ENCODE assay signal across 1 cellular context in genomic region chr20:22584922-22585785, GRCh38.
TF ChIP-seq lines count a peak whose summit lies in the region.

No MANE protein-coding gene starts in this region.

TF ChIP-seq in HepG2, 621 proteins besides CTCF, POLR2A, EP300 and RAD21 (continued from another document and continues in another):
- TF ChIP-seq POGK (CRISPR knock-in tag; conservative IDR thresholded peaks at IDR 0.05) (peak; percentile 97), MZF1 (CRISPR knock-in tag; IDR thresholded peaks at IDR 0.05; ENCODE audit: borderline replicate concordance) (no peak), ZKSCAN1 (IDR thresholded peaks at IDR 0.05; ENCODE audit: low read length) (0 out of 2 replicates have a peak, but pooled peaks have one; percentile 18), SMYD3 (CRISPR knock-in tag; IDR thresholded peaks at IDR 0.05) (no peak; the same call in 1 of the 2 replicates), ZNF547 (CRISPR knock-in tag; IDR thresholded peaks at IDR 0.05) (peak; percentile 75; the same call in 1 of the 2 replicates), CBX5 (CRISPR knock-in tag; IDR thresholded peaks at IDR 0.05; ENCODE audit: borderline replicate concordance) (peak; percentile 80; the same call in 1 of the 2 replicates), ZNF234 (CRISPR knock-in tag; conservative IDR thresholded peaks at IDR 0.05) (peak; percentile 73; the same call in 1 of the 2 replicates), HOXA9 (CRISPR knock-in tag; IDR thresholded peaks at IDR 0.05; ENCODE audit: borderline replicate concordance) (no peak), GRHL1 (CRISPR knock-in tag; conservative IDR thresholded peaks at IDR 0.05) (no peak), ZNF205 (CRISPR knock-in tag; IDR thresholded peaks at IDR 0.05) (peak; percentile 54; the same call in 1 of the 2 replicates), RFXAP (CRISPR knock-in tag; IDR thresholded peaks at IDR 0.05; ENCODE audit: borderline replicate concordance) (peak; percentile 68; the same call in 1 of the 2 replicates), MTF1 (CRISPR knock-in tag; IDR thresholded peaks at IDR 0.05) (no peak), TMF1 (CRISPR knock-in tag; IDR thresholded peaks at IDR 0.05; ENCODE audit: low read depth) (no peak), NR3C1 (CRISPR knock-in tag; IDR thresholded peaks at IDR 0.05) (no peak), TBX2 (CRISPR knock-in tag; IDR thresholded peaks at IDR 0.05; ENCODE audit: borderline replicate concordance) (peak; percentile 87), ZNF850 (CRISPR knock-in tag; conservative IDR thresholded peaks at IDR 0.05) (0 out of 2 replicates have a peak, but pooled peaks have one; percentile 61), NFKB2 (CRISPR knock-in tag; IDR thresholded peaks at IDR 0.05; ENCODE audit: borderline replicate concordance) (peak; percentile 40; the same call in 1 of the 2 replicates), GABPA (IDR thresholded peaks at IDR 0.05; ENCODE audit: low read depth, low read length) (no peak), GABPA (CRISPR knock-in tag; IDR thresholded peaks at IDR 0.05; ENCODE audit: low read depth) (no peak), ZNF484 (CRISPR knock-in tag; IDR thresholded peaks at IDR 0.05; ENCODE audit: borderline replicate concordance, low read depth) (no peak), ZBTB7A (CRISPR knock-in tag; IDR thresholded peaks at IDR 0.05) (no peak), ZNF160 (CRISPR knock-in tag; IDR thresholded peaks at IDR 0.05) (no peak; the same call in 1 of the 2 replicates), EHMT2 (IDR thresholded peaks at IDR 0.05; ENCODE audit: borderline replicate concordance, low read depth, low read length) (0 out of 2 replicates have a peak, but pooled peaks have one; percentile 56), HNRNPK (IDR thresholded peaks at IDR 0.05; ENCODE audit: low read depth, low read length, poor library complexity, severe bottlenecking) (no peak), ELF4 (CRISPR knock-in tag; IDR thresholded peaks at IDR 0.05; ENCODE audit: borderline replicate concordance) (no peak; the same call in 1 of the 2 replicates), DBP (CRISPR knock-in tag; IDR thresholded peaks at IDR 0.05; ENCODE audit: not compliant biosample characterization) (peak; percentile 39), ETV6 (CRISPR knock-in tag; conservative IDR thresholded peaks at IDR 0.05) (no peak), ZNF326 (CRISPR knock-in tag; IDR thresholded peaks at IDR 0.05; ENCODE audit: borderline replicate concordance) (no peak), SETDB1 (CRISPR knock-in tag; IDR thresholded peaks at IDR 0.05; ENCODE audit: borderline replicate concordance) (no peak), ZNF841 (CRISPR knock-in tag; IDR thresholded peaks at IDR 0.05; ENCODE audit: borderline replicate concordance) (no peak), NFRKB (IDR thresholded peaks at IDR 0.05) (no peak), SP5 (CRISPR knock-in tag; IDR thresholded peaks at IDR 0.05; ENCODE audit: borderline replicate concordance, low read depth) (peak; percentile 66), CC2D1A (CRISPR knock-in tag; IDR thresholded peaks at IDR 0.05) (no peak), NR1H2 (CRISPR knock-in tag; IDR thresholded peaks at IDR 0.05; ENCODE audit: borderline replicate concordance, low read depth) (0 out of 2 replicates have a peak, but pooled peaks have one; percentile 56), SNAPC5 (CRISPR knock-in tag; IDR thresholded peaks at IDR 0.05; ENCODE audit: borderline replicate concordance) (0 out of 2 replicates have a peak, but pooled peaks have one; percentile 22), SKIL (CRISPR knock-in tag; IDR thresholded peaks at IDR 0.05; ENCODE audit: borderline replicate concordance) (peak; percentile 87), NFATC3 (CRISPR knock-in tag; IDR thresholded peaks at IDR 0.05) (0 out of 2 replicates have a peak, but pooled peaks have one; percentile 55)
- TF ChIP-seq, protein P1, sequence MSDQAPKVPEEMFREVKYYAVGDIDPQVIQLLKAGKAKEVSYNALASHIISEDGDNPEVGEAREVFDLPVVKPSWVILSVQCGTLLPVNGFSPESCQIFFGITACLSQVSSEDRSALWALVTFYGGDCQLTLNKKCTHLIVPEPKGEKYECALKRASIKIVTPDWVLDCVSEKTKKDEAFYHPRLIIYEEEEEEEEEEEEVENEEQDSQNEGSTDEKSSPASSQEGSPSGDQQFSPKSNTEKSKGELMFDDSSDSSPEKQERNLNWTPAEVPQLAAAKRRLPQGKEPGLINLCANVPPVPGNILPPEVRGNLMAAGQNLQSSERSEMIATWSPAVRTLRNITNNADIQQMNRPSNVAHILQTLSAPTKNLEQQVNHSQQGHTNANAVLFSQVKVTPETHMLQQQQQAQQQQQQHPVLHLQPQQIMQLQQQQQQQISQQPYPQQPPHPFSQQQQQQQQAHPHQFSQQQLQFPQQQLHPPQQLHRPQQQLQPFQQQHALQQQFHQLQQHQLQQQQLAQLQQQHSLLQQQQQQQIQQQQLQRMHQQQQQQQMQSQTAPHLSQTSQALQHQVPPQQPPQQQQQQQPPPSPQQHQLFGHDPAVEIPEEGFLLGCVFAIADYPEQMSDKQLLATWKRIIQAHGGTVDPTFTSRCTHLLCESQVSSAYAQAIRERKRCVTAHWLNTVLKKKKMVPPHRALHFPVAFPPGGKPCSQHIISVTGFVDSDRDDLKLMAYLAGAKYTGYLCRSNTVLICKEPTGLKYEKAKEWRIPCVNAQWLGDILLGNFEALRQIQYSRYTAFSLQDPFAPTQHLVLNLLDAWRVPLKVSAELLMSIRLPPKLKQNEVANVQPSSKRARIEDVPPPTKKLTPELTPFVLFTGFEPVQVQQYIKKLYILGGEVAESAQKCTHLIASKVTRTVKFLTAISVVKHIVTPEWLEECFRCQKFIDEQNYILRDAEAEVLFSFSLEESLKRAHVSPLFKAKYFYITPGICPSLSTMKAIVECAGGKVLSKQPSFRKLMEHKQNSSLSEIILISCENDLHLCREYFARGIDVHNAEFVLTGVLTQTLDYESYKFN (CRISPR knock-in tag; conservative IDR thresholded peaks at IDR 0.05): peak; percentile 78
- TF ChIP-seq, protein P2, sequence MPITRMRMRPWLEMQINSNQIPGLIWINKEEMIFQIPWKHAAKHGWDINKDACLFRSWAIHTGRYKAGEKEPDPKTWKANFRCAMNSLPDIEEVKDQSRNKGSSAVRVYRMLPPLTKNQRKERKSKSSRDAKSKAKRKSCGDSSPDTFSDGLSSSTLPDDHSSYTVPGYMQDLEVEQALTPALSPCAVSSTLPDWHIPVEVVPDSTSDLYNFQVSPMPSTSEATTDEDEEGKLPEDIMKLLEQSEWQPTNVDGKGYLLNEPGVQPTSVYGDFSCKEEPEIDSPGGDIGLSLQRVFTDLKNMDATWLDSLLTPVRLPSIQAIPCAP (CRISPR knock-in tag; IDR thresholded peaks at IDR 0.05; ENCODE audit: low read depth): no peak
- TF ChIP-seq, protein P3, sequence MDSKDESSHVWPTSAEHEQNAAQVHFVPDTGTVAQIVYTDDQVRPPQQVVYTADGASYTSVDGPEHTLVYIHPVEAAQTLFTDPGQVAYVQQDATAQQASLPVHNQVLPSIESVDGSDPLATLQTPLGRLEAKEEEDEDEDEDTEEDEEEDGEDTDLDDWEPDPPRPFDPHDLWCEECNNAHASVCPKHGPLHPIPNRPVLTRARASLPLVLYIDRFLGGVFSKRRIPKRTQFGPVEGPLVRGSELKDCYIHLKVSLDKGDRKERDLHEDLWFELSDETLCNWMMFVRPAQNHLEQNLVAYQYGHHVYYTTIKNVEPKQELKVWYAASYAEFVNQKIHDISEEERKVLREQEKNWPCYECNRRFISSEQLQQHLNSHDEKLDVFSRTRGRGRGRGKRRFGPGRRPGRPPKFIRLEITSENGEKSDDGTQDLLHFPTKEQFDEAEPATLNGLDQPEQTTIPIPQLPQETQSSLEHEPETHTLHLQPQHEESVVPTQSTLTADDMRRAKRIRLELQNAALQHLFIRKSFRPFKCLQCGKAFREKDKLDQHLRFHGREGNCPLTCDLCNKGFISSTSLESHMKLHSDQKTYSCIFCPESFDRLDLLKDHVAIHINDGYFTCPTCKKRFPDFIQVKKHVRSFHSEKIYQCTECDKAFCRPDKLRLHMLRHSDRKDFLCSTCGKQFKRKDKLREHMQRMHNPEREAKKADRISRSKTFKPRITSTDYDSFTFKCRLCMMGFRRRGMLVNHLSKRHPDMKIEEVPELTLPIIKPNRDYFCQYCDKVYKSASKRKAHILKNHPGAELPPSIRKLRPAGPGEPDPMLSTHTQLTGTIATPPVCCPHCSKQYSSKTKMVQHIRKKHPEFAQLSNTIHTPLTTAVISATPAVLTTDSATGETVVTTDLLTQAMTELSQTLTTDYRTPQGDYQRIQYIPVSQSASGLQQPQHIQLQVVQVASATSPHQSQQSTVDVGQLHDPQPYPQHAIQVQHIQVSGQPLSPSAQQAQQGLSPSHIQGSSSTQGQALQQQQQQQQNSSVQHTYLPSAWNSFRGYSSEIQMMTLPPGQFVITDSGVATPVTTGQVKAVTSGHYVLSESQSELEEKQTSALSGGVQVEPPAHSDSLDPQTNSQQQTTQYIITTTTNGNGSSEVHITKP (CRISPR knock-in tag; IDR thresholded peaks at IDR 0.05; ENCODE audit: low read depth): no peak; the same call in 1 of the 2 replicates
- TF ChIP-seq, protein P4, sequence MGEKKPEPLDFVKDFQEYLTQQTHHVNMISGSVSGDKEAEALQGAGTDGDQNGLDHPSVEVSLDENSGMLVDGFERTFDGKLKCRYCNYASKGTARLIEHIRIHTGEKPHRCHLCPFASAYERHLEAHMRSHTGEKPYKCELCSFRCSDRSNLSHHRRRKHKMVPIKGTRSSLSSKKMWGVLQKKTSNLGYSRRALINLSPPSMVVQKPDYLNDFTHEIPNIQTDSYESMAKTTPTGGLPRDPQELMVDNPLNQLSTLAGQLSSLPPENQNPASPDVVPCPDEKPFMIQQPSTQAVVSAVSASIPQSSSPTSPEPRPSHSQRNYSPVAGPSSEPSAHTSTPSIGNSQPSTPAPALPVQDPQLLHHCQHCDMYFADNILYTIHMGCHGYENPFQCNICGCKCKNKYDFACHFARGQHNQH (CRISPR knock-in tag; IDR thresholded peaks at IDR 0.05): peak; percentile 100
- TF ChIP-seq, protein P5, sequence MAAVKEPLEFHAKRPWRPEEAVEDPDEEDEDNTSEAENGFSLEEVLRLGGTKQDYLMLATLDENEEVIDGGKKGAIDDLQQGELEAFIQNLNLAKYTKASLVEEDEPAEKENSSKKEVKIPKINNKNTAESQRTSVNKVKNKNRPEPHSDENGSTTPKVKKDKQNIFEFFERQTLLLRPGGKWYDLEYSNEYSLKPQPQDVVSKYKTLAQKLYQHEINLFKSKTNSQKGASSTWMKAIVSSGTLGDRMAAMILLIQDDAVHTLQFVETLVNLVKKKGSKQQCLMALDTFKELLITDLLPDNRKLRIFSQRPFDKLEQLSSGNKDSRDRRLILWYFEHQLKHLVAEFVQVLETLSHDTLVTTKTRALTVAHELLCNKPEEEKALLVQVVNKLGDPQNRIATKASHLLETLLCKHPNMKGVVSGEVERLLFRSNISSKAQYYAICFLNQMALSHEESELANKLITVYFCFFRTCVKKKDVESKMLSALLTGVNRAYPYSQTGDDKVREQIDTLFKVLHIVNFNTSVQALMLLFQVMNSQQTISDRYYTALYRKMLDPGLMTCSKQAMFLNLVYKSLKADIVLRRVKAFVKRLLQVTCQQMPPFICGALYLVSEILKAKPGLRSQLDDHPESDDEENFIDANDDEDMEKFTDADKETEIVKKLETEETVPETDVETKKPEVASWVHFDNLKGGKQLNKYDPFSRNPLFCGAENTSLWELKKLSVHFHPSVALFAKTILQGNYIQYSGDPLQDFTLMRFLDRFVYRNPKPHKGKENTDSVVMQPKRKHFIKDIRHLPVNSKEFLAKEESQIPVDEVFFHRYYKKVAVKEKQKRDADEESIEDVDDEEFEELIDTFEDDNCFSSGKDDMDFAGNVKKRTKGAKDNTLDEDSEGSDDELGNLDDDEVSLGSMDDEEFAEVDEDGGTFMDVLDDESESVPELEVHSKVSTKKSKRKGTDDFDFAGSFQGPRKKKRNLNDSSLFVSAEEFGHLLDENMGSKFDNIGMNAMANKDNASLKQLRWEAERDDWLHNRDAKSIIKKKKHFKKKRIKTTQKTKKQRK (IDR thresholded peaks at IDR 0.05; ENCODE audit: low read length): no peak
